15 cellular contexts compared by ENCODE assay signal in the genomic region with DNA sequence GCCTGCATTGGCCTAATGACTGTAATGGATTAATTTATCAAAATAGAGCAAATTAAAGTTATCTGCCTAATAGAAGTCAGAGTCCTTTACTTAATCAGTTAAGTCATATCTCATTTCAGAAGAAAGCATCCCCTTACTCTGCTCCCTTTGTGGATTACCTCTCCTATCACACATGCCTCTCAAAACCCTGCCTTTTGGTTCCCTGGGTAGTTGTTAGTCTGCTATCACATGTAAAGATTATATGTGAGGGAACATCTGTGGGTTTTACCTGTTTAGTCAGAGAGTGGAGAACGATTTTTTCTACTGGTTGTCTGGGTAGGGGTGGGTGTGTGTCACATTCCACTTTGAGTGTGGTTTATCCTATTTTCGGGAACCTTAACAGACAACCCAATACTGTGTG. TPM values are rescaled to one million over a fixed set of nuclear protein-coding genes. Genes with fewer than 3 reads are reported as not detected.
A peak's percentile ranks its signal among the peaks of the same experiment; 100 is the strongest.
DNase-seq lines count a peak whose midpoint lies in the region; ATAC-seq and TF ChIP-seq lines count a peak whose summit lies in the region.
"Had no signal": no experiment of that assay in that cellular context is flagged by ENCODE, and none has a peak within 500 bp of the region (broad histone marks: within the 10 kb centered on the region; RNA-seq: fewer than 3 reads in every experiment).

No MANE protein-coding gene starts in this region.

- TF ChIP-seq CTCF in endodermal cell (conservative IDR thresholded peaks at IDR 0.05) (no peak), GM13976 (IDR thresholded peaks at IDR 0.05; ENCODE audit: borderline replicate concordance, control extremely low read depth, extremely low read depth, insufficient read depth, missing control alignments) (no peak), upper lobe of left lung (IDR thresholded peaks at IDR 0.05) (no peak)

- H3K27ac Mint-ChIP-seq in endodermal cell: no peak overlapping the region

- peaks cover 7% of the 10 kb centered on the region for H3K4me1 ChIP-seq in endodermal cell (ENCODE audit: control insufficient read depth, insufficient read depth, low read length)
- H3K4me1 ChIP-seq in upper lobe of left lung: peaks cover 0 to 3% (median 0%) of the 10 kb centered on the region in 4 donors

- H3K4me1 Mint-ChIP-seq in endodermal cell: peaks cover 12% of the 10 kb centered on the region

- no peak for TF ChIP-seq POLR2A in upper lobe of left lung (IDR thresholded peaks at IDR 0.05)

- peaks cover 3% of the 10 kb centered on the region for H3K36me3 Mint-ChIP-seq in endodermal cell (ENCODE audit: low read depth)

- no peaks in the 10 kb centered on the region for H3K36me3 ChIP-seq in endodermal cell (ENCODE audit: control insufficient read depth, insufficient read depth, low read length)
- H3K36me3 ChIP-seq in upper lobe of left lung: no peaks in the 10 kb centered on the region
- H3K36me3 ChIP-seq: tibial nerve had no signal

- no peak overlapping the region for H3K4me3 Mint-ChIP-seq in endodermal cell
- H3K4me3 Mint-ChIP-seq: CD14-positive monocyte had no signal

- 79 to 83% methylated on average over 1 to 2 of the region's 2 CpGs for WGBS in endodermal cell (ENCODE audit: insufficient coverage in 1 of 2, insufficient read length in 1 of 2), 2 experiments
- WGBS in upper lobe of left lung, 2 donors: 74 to 75% methylated on average over 2 of the region's 2 CpGs

- no peak for TF ChIP-seq EP300 in upper lobe of left lung (IDR thresholded peaks at IDR 0.05)

- DNase-seq in endodermal cell (no peak), OCI-M2 (lab: John Stamatoyannopoulos, UW; ENCODE audit: unreplicated experiment) (no peak), GM13976 (ENCODE audit: low spot score) (no peak), upper lobe of left lung (no peak)
- DNase-seq in stimulated activated naive CD4-positive, alpha-beta T cell (lab: John Stamatoyannopoulos, UW): no peak
- DNase-seq: mucosa of descending colon, retina, Right ventricle myocardium superior had no signal

- H3K9me3 Mint-ChIP-seq in endodermal cell: peaks cover 5% of the 10 kb centered on the region

- H3K9me3 ChIP-seq in endodermal cell (ENCODE audit: control insufficient read depth, low read length) (no peaks in the 10 kb centered on the region), upper lobe of left lung (no peaks in the 10 kb centered on the region)
- H3K9me3 ChIP-seq: mucosa of descending colon had no signal

- H3K9ac ChIP-seq in endodermal cell (ENCODE audit: extremely low read depth, low read length, poor library complexity, severe bottlenecking): no peak overlapping the region

- H3K27me3 ChIP-seq in endodermal cell (ENCODE audit: control insufficient read depth, insufficient read depth, low read length, poor library complexity, severe bottlenecking) (no peaks in the 10 kb centered on the region), upper lobe of left lung (no peaks in the 10 kb centered on the region)
- H3K27me3 ChIP-seq: tibial nerve had no signal

- in situ Hi-C loops in GM13976 (cut with MboI; ENCODE audit: low sequenced_read_pairs, unreplicated experiment): no loop called here

- H3K4me3 ChIP-seq in endodermal cell (ENCODE audit: low read length) (peak overlapping the region; percentile 31), upper lobe of left lung (no peak overlapping the region)
- H3K4me3 ChIP-seq: K562, mucosa of descending colon, tibial nerve had no signal

- H3K27ac ChIP-seq in endodermal cell (ENCODE audit: low read depth, low read length): no peak overlapping the region
- H3K27ac ChIP-seq in upper lobe of left lung: no peak overlapping the region

- peak; percentile 37 for ATAC-seq in GM18858 (IDR thresholded peaks at IDR 0.05; ENCODE audit: unreplicated experiment)
- peak; percentile 63 for ATAC-seq in GM21576 (IDR thresholded peaks at IDR 0.05; ENCODE audit: unreplicated experiment)
- ATAC-seq in HG03159 (IDR thresholded peaks at IDR 0.05; ENCODE audit: unreplicated experiment): peak; percentile 34
- no peak for ATAC-seq in upper lobe of left lung (ENCODE audit: low FRiP score in 2 of 2)
- ATAC-seq: activated CD4-positive, CD25-positive, alpha-beta regulatory T cell treated with anti-CD3 and anti-CD28 coated beads, Interleukin-2, amount 50 U/mL, for 24 hours; K562; mucosa of descending colon had no signal

- no peaks in the 10 kb centered on the region for H3K27me3 Mint-ChIP-seq in endodermal cell (ENCODE audit: insufficient read depth)

RNA-seq across cellular contexts. Expression of a gene that starts 16.4 kb away (rescaled TPM):
- 10 to 100 TPM; 23.2 to 34.5 TPM for total RNA-seq in endodermal cell
- polyA plus RNA-seq in endodermal cell (2013, experiment 1 of 2): 41.5 TPM
- 40.2 TPM for polyA plus RNA-seq in endodermal cell (2013, experiment 2 of 2)
- total RNA-seq in upper lobe of left lung: 10 to 100 TPM; 18.3 to 61.5 (median 41.9) TPM

Comparison
In these comparisons a context has a peak if more than half of its experiments do, and no peak if none do; other contexts are left out.
1. ATAC-seq: peak in GM18858 (single experiment), GM21576 (single experiment) and HG03159 (single experiment); none in upper lobe of left lung (0 of 2).